8 cellular contexts compared by ENCODE assay signal in the genomic region with DNA sequence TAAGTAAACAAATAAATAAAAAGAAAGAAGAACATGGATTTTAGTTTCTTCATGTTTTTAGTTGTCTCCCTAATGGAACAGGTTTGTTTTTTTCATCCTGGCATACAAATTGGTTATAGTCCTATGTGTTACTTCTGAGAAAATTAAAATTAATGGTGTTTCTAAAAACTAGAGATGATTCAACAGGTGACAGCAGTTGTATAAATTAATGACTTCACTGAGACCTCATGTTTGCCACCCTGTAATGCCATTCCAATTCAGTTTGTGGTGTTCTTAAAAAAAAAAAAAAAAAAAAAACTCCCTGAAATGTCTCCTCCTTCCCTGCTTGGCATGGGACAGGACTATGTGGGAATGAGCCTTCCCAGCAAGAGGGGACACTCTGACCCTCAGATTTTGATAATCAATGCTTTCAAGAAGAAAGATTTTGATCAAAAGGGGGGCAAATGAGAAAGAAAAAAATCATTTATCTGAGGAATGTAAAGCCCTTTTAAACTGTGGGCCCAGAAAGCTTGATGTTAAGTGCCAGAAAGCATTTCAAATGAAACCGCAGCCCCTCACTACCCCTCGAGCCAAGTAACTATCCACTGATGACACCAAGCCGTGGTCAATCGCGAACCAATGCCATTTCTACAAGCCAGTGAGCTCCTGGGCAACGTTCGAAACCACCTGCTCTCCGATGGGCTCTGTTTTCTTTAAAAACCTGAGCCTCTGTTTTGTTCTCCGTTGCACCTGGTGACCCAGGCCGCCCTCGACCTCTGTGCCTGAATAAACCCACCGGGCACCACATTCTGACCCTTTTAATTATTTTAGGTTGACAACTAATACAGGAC. TPM values are rescaled to one million over a fixed set of nuclear protein-coding genes. Genes with fewer than 3 reads are reported as not detected.
DNase-seq lines count a peak whose midpoint lies in the region; ATAC-seq and TF ChIP-seq lines count a peak whose summit lies in the region.

No MANE protein-coding gene starts in this region.

- no peaks in the 10 kb centered on the region for H3K9me2 ChIP-seq in GM23248 (ENCODE audit: insufficient read depth)

- H4K20me1 ChIP-seq in GM23248 (ENCODE audit: insufficient read depth): no peaks in the 10 kb centered on the region

- TF ChIP-seq CTCF in fibroblast of villous mesenchyme (IDR thresholded peaks at IDR 0.05; ENCODE audit: insufficient read depth, low read depth, low read length): no peak

- H3K27me3 ChIP-seq in GM23248 (replicated peaks; ENCODE audit: insufficient read depth) (no peaks in the 10 kb centered on the region), skeletal muscle satellite cell (ENCODE audit: control insufficient read depth, insufficient read depth, low read length) (no peaks in the 10 kb centered on the region)

- H3K4me3 ChIP-seq in GM23248 (peak overlapping the region; percentile 80), SK-N-MC (peak overlapping the region; percentile 84), fibroblast of villous mesenchyme (ENCODE audit: low read depth, low read length) (peak overlapping the region; percentile 80), skeletal muscle satellite cell (ENCODE audit: low read length) (peak overlapping the region; percentile 76)

- peaks cover 8% of the 10 kb centered on the region; the same call in 1 of the 2 replicates for H3K4me1 ChIP-seq in GM23248 (ENCODE audit: insufficient read depth)
- H3K4me1 ChIP-seq in skeletal muscle satellite cell (ENCODE audit: control insufficient read depth, insufficient read depth, low read length): peaks cover 30% of the 10 kb centered on the region

- peaks cover 25% of the 10 kb centered on the region for H3K79me2 ChIP-seq in GM23248 (ENCODE audit: insufficient read depth)

- 1 to 2% methylated on average over 11 to 12 of the region's 12 CpGs for WGBS in GM23248 (ENCODE audit: low coverage in 1 of 2, low lambda C conversion rate in 2 of 2, missing lambda C conversion rate in 2 of 2), 2 experiments

- H2AFZ ChIP-seq in GM23248: peak overlapping the region; percentile 88

- no peak for ATAC-seq in GM21515 (IDR thresholded peaks at IDR 0.05; ENCODE audit: unreplicated experiment)

- H3K27ac ChIP-seq in GM23248 (no peak overlapping the region), SK-N-MC (no peak overlapping the region)

- H3K9me3 ChIP-seq in GM23248 (ENCODE audit: low read depth) (no peaks in the 10 kb centered on the region), SK-N-MC (ENCODE audit: low read depth, low read length) (no peaks in the 10 kb centered on the region), skeletal muscle satellite cell (replicated peaks; ENCODE audit: low read length) (no peaks in the 10 kb centered on the region)

- peaks cover 18% of the 10 kb centered on the region for H3F3A ChIP-seq in GM23248 (ENCODE audit: insufficient read depth)

- H3K4me2 ChIP-seq in GM23248 (ENCODE audit: unreplicated experiment): peak overlapping the region; percentile 95
- peak overlapping the region; percentile 94 for H3K4me2 ChIP-seq in skeletal muscle satellite cell (ENCODE audit: low read length)

- H3K36me3 ChIP-seq in GM23248 (ENCODE audit: low read depth) (no peaks in the 10 kb centered on the region), SK-N-MC (ENCODE audit: insufficient read depth, low read length) (no peaks in the 10 kb centered on the region), skeletal muscle satellite cell (ENCODE audit: insufficient read depth, low read length) (no peaks in the 10 kb centered on the region)

- no peak for DNase-seq in GM23248
- DNase-seq in SK-N-MC (ENCODE audit: low read depth, low spot score): no peak
- no peak for DNase-seq in fibroblast of villous mesenchyme (ENCODE audit: low read depth)
- DNase-seq in NCI-H524 treated with DMSO at 0.1 percent for 48 hours (lab: John Stamatoyannopoulos, UW): no peak
- DNase-seq in LoVo (ENCODE audit: low spot score): no peak
- no peak for DNase-seq in NCI-H1417 treated with DMSO at 0.1 percent for 48 hours (lab: John Stamatoyannopoulos, UW)

- in situ Hi-C loops in GM23248 (cut with MboI): loop anchor here (25.0 kb wide), 1 partner anchor 310 kb away; a partner anchor contains a TSS

- H3K9ac ChIP-seq in GM23248 (peak overlapping the region; percentile 76), SK-N-MC (ENCODE audit: insufficient read length) (peak overlapping the region; percentile 89), skeletal muscle satellite cell (ENCODE audit: low read depth, low read length) (peak overlapping the region; percentile 90)

RNA-seq across cellular contexts. Expression of a gene that starts 0.9 kb away (rescaled TPM):
- total RNA-seq in GM23248 (2014; rRNA removed; shearing (Covaris generic)): 11.6 and 17.1 TPM in 2 replicates
- polyA plus RNA-seq in GM23248 (2016; fragmentation: Nextera tagmentation; extraction: Ambion mirVana): 8.7 and 10.1 TPM in 2 replicates
- 7.3 and 8.1 TPM in 2 replicates for total RNA-seq in fibroblast of villous mesenchyme
- 2.4 and 4.6 TPM in 2 replicates for total RNA-seq in skeletal muscle satellite cell (2012; rRNA removed)

RNA-seq across cellular contexts. Expression of a gene that starts 1.1 kb away (rescaled TPM):
- total RNA-seq in GM23248 (2014; rRNA removed; shearing (Covaris generic)): 0.32 TPM in 1 of 2 replicates, not detected in the other
- 0.15 and 0.39 TPM in 2 replicates for polyA plus RNA-seq in GM23248 (2016; fragmentation: Nextera tagmentation; extraction: Ambion mirVana)
- 0.32 TPM in 1 of 2 replicates, not detected in the other for total RNA-seq in fibroblast of villous mesenchyme
- total RNA-seq in skeletal muscle satellite cell (2012; rRNA removed): 0.25 TPM in 1 of 2 replicates, not detected in the other

RNA-seq across cellular contexts. Expression of a gene that starts 19.1 kb away (rescaled TPM):
- total RNA-seq in GM23248 (2014; rRNA removed; shearing (Covaris generic)): not detected in 2 replicates
- not detected in 2 replicates for polyA plus RNA-seq in GM23248 (2016; fragmentation: Nextera tagmentation; extraction: Ambion mirVana)
- under 0.01 TPM in 1 of 2 replicates, not detected in the other for total RNA-seq in fibroblast of villous mesenchyme
- not detected in 2 replicates for total RNA-seq in skeletal muscle satellite cell (2012; rRNA removed)

RNA-seq across cellular contexts. Expression of a gene that starts 37.1 kb away (rescaled TPM):
- total RNA-seq in GM23248 (2014; rRNA removed; shearing (Covaris generic)): 28.8 and 29.1 TPM in 2 replicates
- 13.5 and 13.7 TPM in 2 replicates for polyA plus RNA-seq in GM23248 (2016; fragmentation: Nextera tagmentation; extraction: Ambion mirVana)
- total RNA-seq in fibroblast of villous mesenchyme: 22.0 and 22.9 TPM in 2 replicates
- 40.8 and 46.6 TPM in 2 replicates for total RNA-seq in skeletal muscle satellite cell (2012; rRNA removed)
